ENCODE assay signal across 12 cellular contexts in genomic region chr1:44484155-44484688, GRCh38.
DNase-seq lines count a peak whose midpoint lies in the region; ATAC-seq and TF ChIP-seq lines count a peak whose summit lies in the region.
"Had no signal": no experiment of that assay in that cellular context is flagged by ENCODE, and none has a peak within 500 bp of the region (broad histone marks: within the 10 kb centered on the region; RNA-seq: fewer than 3 reads in every experiment).

No MANE protein-coding gene starts in this region.

- in situ Hi-C loops in gastrocnemius medialis (cut with MboI; ENCODE audit: low sequenced_read_pairs in 4 of 4): no loop called here

- H3K4me3 ChIP-seq in heart left ventricle: no peak overlapping the region
- H3K4me3 ChIP-seq in gastrocnemius medialis: no peak overlapping the region
- H3K4me3 ChIP-seq in foreskin fibroblast (ENCODE audit: low read depth in 1 of 2, low read length in 2 of 2): no peak overlapping the region

- no peaks in the 10 kb centered on the region for H3K36me3 Mint-ChIP-seq in WTC11

- H3K9me3 Mint-ChIP-seq in WTC11: no peaks in the 10 kb centered on the region
- H3K9me3 Mint-ChIP-seq: effector memory CD8-positive, alpha-beta T cell had no signal

- intact Hi-C loops in heart left ventricle (cut with DNase I): loop anchor here in 3 of 10 donors (5.0 to 10.0 kb wide), 2 partner anchors 59 to 82 kb away; no protein-coding TSS in a partner anchor
- intact Hi-C loops in gastrocnemius medialis (cut with DNase I; ENCODE audit: low total_unique reads): loop anchor here (10.0 kb wide), 1 partner anchor 69 kb away; no protein-coding TSS in a partner anchor

- H3K4me1 ChIP-seq in heart left ventricle (peaks cover 7 to 32% (median 21%) of the 10 kb centered on the region in 12 donors), gastrocnemius medialis (peaks cover 3 to 9% of the 10 kb centered on the region in 2 donors)

- H3K27me3 ChIP-seq in heart left ventricle: no peaks in the 10 kb centered on the region
- H3K27me3 ChIP-seq in gastrocnemius medialis: no peaks in the 10 kb centered on the region

- H3K27ac ChIP-seq in heart left ventricle (peak overlapping the region in 10 of 12 donors; percentile 22 to 79 (median 70)), gastrocnemius medialis (peak overlapping the region; percentile 13 to 76 (median 72))

- no peaks in the 10 kb centered on the region for H3K9me3 ChIP-seq in heart left ventricle
- no peaks in the 10 kb centered on the region for H3K9me3 ChIP-seq in gastrocnemius medialis
- H3K9me3 ChIP-seq: thoracic aorta had no signal

- CTCF ChIA-PET in WTC11 (lab: Charles Lee): interaction anchor here (0.9 to 4.0 kb wide), 5 partner anchors 17 to 111 kb away, joined by 4 to 23 read pairs (median 9); no protein-coding TSS in a partner anchor

- TF ChIP-seq CTCF in WTC11 (IDR thresholded peaks at IDR 0.05) (no peak), heart left ventricle (IDR thresholded peaks at IDR 0.05) (no peak), gastrocnemius medialis (IDR thresholded peaks at IDR 0.05 in 4 of 5, conservative IDR thresholded peaks at IDR 0.05 in 1 of 5) (no peak), foreskin fibroblast (IDR thresholded peaks at IDR 0.05; ENCODE audit: low read depth, low read length) (no peak)

- POLR2A ChIA-PET in WTC11 (lab: Charles Lee): no interaction called here

- H3K27ac Mint-ChIP-seq in WTC11: peak overlapping the region; percentile 45
- H3K27ac Mint-ChIP-seq: effector memory CD8-positive, alpha-beta T cell had no signal

- DNase-seq in HT1080 (ENCODE audit: low read depth) (peak; percentile 31), WTC11 (ENCODE audit: low spot score) (peak; percentile 36), heart left ventricle (peak in 1 of 5 donors; percentile 45), gastrocnemius medialis (no peak), NCI-H2227 (lab: John Stamatoyannopoulos, UW; ENCODE audit: unreplicated experiment) (no peak), foreskin fibroblast (no peak)
- DNase-seq: activated gamma-delta T cell; effector memory CD8-positive, alpha-beta T cell; PC-3 had no signal

- no peak overlapping the region for H3K4me3 Mint-ChIP-seq in WTC11
- H3K4me3 Mint-ChIP-seq: effector memory CD8-positive, alpha-beta T cell had no signal

- WGBS in heart left ventricle, 4 donors: 38 to 47% (median 41%) methylated on average over 11 of the region's 11 CpGs

- ATAC-seq in WTC11 (peak; percentile 80), heart left ventricle (peak in 3 of 4 donors; percentile 36 to 70 (median 70)), gastrocnemius medialis (no peak), HG03565 (IDR thresholded peaks at IDR 0.05; ENCODE audit: unreplicated experiment) (no peak), HG02571 (IDR thresholded peaks at IDR 0.05; ENCODE audit: unreplicated experiment) (no peak)
- ATAC-seq: effector memory CD8-positive, alpha-beta T cell; PC-3 had no signal

- TF ChIP-seq POLR2A in heart left ventricle (IDR thresholded peaks at IDR 0.05): no peak
- TF ChIP-seq POLR2A in gastrocnemius medialis (IDR thresholded peaks at IDR 0.05): no peak

- peaks cover 26% of the 10 kb centered on the region for H3K4me1 Mint-ChIP-seq in WTC11

- H3K36me3 ChIP-seq in heart left ventricle (no peaks in the 10 kb centered on the region), gastrocnemius medialis (no peaks in the 10 kb centered on the region)
- H3K36me3 ChIP-seq: thoracic aorta had no signal

- H3K27me3 Mint-ChIP-seq in WTC11 (ENCODE audit: low read depth): no peaks in the 10 kb centered on the region

TF ChIP-seq in WTC11, 78 proteins besides CTCF, POLR2A, EP300 and RAD21:
- TF ChIP-seq MYBL2 (CRISPR knock-in tag; IDR thresholded peaks at IDR 0.05): no peak
- TF ChIP-seq GTF2I (CRISPR knock-in tag; conservative IDR thresholded peaks at IDR 0.05): no peak
- no peak for TF ChIP-seq AR (CRISPR knock-in tag; IDR thresholded peaks at IDR 0.05)
- no peak for TF ChIP-seq GABPB1 (CRISPR knock-in tag; IDR thresholded peaks at IDR 0.05)
- TF ChIP-seq, protein P1, sequence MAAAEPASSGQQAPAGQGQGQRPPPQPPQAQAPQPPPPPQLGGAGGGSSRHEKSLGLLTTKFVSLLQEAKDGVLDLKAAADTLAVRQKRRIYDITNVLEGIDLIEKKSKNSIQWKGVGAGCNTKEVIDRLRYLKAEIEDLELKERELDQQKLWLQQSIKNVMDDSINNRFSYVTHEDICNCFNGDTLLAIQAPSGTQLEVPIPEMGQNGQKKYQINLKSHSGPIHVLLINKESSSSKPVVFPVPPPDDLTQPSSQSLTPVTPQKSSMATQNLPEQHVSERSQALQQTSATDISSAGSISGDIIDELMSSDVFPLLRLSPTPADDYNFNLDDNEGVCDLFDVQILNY (CRISPR knock-in tag; IDR thresholded peaks at IDR 0.05): no peak
- TF ChIP-seq ZNF281 (CRISPR knock-in tag; IDR thresholded peaks at IDR 0.05): no peak
- no peak for TF ChIP-seq SOX15 (CRISPR knock-in tag; IDR thresholded peaks at IDR 0.05)
- TF ChIP-seq, protein P2, sequence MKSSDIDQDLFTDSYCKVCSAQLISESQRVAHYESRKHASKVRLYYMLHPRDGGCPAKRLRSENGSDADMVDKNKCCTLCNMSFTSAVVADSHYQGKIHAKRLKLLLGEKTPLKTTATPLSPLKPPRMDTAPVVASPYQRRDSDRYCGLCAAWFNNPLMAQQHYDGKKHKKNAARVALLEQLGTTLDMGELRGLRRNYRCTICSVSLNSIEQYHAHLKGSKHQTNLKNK (CRISPR knock-in tag; IDR thresholded peaks at IDR 0.05): no peak
- TF ChIP-seq ZNF138 (CRISPR knock-in tag; conservative IDR thresholded peaks at IDR 0.05): no peak
- TF ChIP-seq ZNF416 (CRISPR knock-in tag; IDR thresholded peaks at IDR 0.05): no peak
- TF ChIP-seq, protein P3, sequence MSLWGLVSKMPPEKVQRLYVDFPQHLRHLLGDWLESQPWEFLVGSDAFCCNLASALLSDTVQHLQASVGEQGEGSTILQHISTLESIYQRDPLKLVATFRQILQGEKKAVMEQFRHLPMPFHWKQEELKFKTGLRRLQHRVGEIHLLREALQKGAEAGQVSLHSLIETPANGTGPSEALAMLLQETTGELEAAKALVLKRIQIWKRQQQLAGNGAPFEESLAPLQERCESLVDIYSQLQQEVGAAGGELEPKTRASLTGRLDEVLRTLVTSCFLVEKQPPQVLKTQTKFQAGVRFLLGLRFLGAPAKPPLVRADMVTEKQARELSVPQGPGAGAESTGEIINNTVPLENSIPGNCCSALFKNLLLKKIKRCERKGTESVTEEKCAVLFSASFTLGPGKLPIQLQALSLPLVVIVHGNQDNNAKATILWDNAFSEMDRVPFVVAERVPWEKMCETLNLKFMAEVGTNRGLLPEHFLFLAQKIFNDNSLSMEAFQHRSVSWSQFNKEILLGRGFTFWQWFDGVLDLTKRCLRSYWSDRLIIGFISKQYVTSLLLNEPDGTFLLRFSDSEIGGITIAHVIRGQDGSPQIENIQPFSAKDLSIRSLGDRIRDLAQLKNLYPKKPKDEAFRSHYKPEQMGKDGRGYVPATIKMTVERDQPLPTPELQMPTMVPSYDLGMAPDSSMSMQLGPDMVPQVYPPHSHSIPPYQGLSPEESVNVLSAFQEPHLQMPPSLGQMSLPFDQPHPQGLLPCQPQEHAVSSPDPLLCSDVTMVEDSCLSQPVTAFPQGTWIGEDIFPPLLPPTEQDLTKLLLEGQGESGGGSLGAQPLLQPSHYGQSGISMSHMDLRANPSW (CRISPR knock-in tag; conservative IDR thresholded peaks at IDR 0.05; ENCODE audit: low read depth): no peak

Comparison
In these comparisons a context has a peak if more than half of its experiments do, and no peak if none do; other contexts are left out.
1. DNase-seq: peak in HT1080 (single experiment) and WTC11 (single experiment); none in gastrocnemius medialis (0 of 2), NCI-H2227 (single experiment) and foreskin fibroblast (0 of 2).
2. ATAC-seq: peak in WTC11 (single experiment) and heart left ventricle (3 of 4); none in gastrocnemius medialis (0 of 2), HG03565 (single experiment) and HG02571 (single experiment).